Comparison of ENCODE assay signal across 13 cellular contexts in genomic region chr4:64617813-64618212, GRCh38.
DNase-seq lines count a peak whose midpoint lies in the region; ATAC-seq, FAIRE-seq and TF ChIP-seq lines count a peak whose summit lies in the region.
"Had no signal": no experiment of that assay in that cellular context is flagged by ENCODE, and none has a peak within 500 bp of the region (broad histone marks: within the 10 kb centered on the region; RNA-seq: fewer than 3 reads in every experiment).

No MANE protein-coding gene starts in this region.

- no peak overlapping the region for H3K9ac ChIP-seq in astrocyte (ENCODE audit: low read length)

- no peak overlapping the region for H3K27ac Mint-ChIP-seq in astrocyte (ENCODE audit: unreplicated experiment)
- no peak overlapping the region for H3K27ac Mint-ChIP-seq in HFFc6
- H3K27ac Mint-ChIP-seq: effector memory CD8-positive, alpha-beta T cell had no signal

- H3K4me1 Mint-ChIP-seq in astrocyte (ENCODE audit: low read depth, unreplicated experiment), result no peaks in the 10 kb centered on the region
- no peaks in the 10 kb centered on the region for H3K4me1 Mint-ChIP-seq in HFFc6 (ENCODE audit: low read depth)

- H3K27me3 Mint-ChIP-seq in astrocyte (ENCODE audit: low read depth, unreplicated experiment) (no peaks in the 10 kb centered on the region), HFFc6 (ENCODE audit: insufficient read depth) (no peaks in the 10 kb centered on the region)
- H3K27me3 Mint-ChIP-seq: effector memory CD8-positive, alpha-beta T cell had no signal

- H3K9me3 ChIP-seq in astrocyte (ENCODE audit: insufficient read depth, low read depth, low read length), result no peaks in the 10 kb centered on the region
- H3K9me3 ChIP-seq: pancreas, tibial nerve had no signal

- H3K9me3 Mint-ChIP-seq in astrocyte (ENCODE audit: unreplicated experiment) (no peaks in the 10 kb centered on the region), HFFc6 (peaks cover 5% of the 10 kb centered on the region; the same call in 1 of the 2 replicates)

- FAIRE-seq in astrocyte (lab: Jason Lieb, UNC), result no peak

- H3K79me2 ChIP-seq in astrocyte (ENCODE audit: insufficient read depth, low read length), result no peaks in the 10 kb centered on the region

- H3K4me2 ChIP-seq in astrocyte (ENCODE audit: low read length), result no peak overlapping the region

- no peaks in the 10 kb centered on the region for H3K36me3 ChIP-seq in astrocyte (ENCODE audit: insufficient read depth, low read length)
- H3K36me3 ChIP-seq: pancreas, tibial nerve had no signal

- H3K27ac ChIP-seq in astrocyte (ENCODE audit: low read depth, low read length), result no peak overlapping the region
- H3K27ac ChIP-seq: pancreas, tibial nerve had no signal

- no peak for ATAC-seq in GM18907 (IDR thresholded peaks at IDR 0.05; ENCODE audit: unreplicated experiment)
- ATAC-seq: effector memory CD8-positive, alpha-beta T cell; pancreas had no signal

- H3K4me3 Mint-ChIP-seq in astrocyte (ENCODE audit: unreplicated experiment) (no peak overlapping the region), HFFc6 (no peak overlapping the region)
- H3K4me3 Mint-ChIP-seq: effector memory CD8-positive, alpha-beta T cell had no signal

- no peaks in the 10 kb centered on the region for H3K27me3 ChIP-seq in astrocyte (ENCODE audit: insufficient read depth, low read length)
- H3K27me3 ChIP-seq: tibial nerve had no signal

- H2AFZ ChIP-seq in astrocyte (ENCODE audit: low read depth, low read length), result no peak overlapping the region

- no peaks in the 10 kb centered on the region for H4K20me1 ChIP-seq in astrocyte (ENCODE audit: insufficient read depth, low read length)

- no peaks in the 10 kb centered on the region for H3K4me1 ChIP-seq in astrocyte (ENCODE audit: insufficient read depth, low read length)
- H3K4me1 ChIP-seq: pancreas, tibial nerve had no signal

- H3K4me3 ChIP-seq in astrocyte (ENCODE audit: insufficient read depth, low read depth, low read length), result no peak overlapping the region
- H3K4me3 ChIP-seq: pancreas, tibial nerve had no signal

- TF ChIP-seq CTCF in astrocyte (IDR thresholded peaks at IDR 0.05; ENCODE audit: insufficient read depth, low read depth, low read length) (peak; percentile 30), HFFc6 (IDR thresholded peaks at IDR 0.05) (no peak)

- no peaks in the 10 kb centered on the region for H3K36me3 Mint-ChIP-seq in astrocyte (ENCODE audit: low read depth, unreplicated experiment)
- no peaks in the 10 kb centered on the region for H3K36me3 Mint-ChIP-seq in HFFc6 (ENCODE audit: low read depth)

- peak; percentile 2 for DNase-seq in NCI-H2107 treated with DMSO at 0.1 percent for 48 hours (lab: John Stamatoyannopoulos, UW; ENCODE audit: unreplicated experiment)
- DNase-seq in NCI-H2107 (lab: John Stamatoyannopoulos, UW), result no peak
- peak; percentile 0 to 24 for DNase-seq in NCI-H2081 (lab: John Stamatoyannopoulos, UW)
- peak; percentile 20 for DNase-seq in astrocyte (ENCODE audit: low read depth)
- DNase-seq in putamen (ENCODE audit: low spot score), result peak; percentile 7
- DNase-seq in HFFc6, result no peak
- no peak for DNase-seq in epidermal melanocyte (ENCODE audit: insufficient read length, low spot score)
- DNase-seq: activated effector memory CD4-positive, alpha-beta T cell treated with anti-CD3 and anti-CD28 coated beads, Interleukin-2, amount 50 U/mL, for 16 hours; effector memory CD8-positive, alpha-beta T cell; NCI-H1930; pancreas had no signal

Comparison
In these comparisons a context has a peak if more than half of its experiments do, and no peak if none do; other contexts are left out.
1. DNase-seq: peak in NCI-H2107 treated with DMSO at 0.1 percent for 48 hours (single experiment), NCI-H2081 (2 of 2), astrocyte (single experiment) and putamen (single experiment); none in NCI-H2107 (single experiment), HFFc6 (single experiment) and epidermal melanocyte (single experiment).